Comparison of ENCODE assay signal across 8 cellular contexts in the genomic region with DNA sequence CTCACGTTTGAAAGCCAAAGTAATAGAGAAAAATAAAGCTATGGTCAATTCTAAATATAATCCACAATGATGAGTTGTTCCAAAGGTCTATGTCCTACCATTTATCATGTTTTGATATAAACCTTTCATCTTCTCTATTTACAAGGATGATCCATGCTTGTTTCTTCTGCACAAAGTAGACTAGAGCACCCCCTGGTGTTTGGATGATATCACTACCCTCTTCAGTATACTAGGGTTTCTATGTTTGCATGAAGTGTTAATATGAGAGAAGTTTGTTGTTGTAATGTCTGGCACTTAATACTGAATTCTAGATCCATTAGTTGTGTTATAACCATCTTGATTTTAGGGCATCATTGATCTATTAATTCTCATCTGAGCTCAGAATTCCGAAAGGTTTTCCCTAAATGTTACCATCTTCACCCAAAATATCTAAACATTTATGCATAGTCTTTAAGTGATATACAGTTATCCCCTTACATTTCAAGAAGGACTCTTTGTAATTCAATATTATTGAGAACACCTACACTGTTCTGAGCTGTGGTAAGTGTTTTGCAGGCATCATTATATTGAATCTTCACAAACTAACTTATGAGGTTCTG. TPM values are rescaled to one million over a fixed set of nuclear protein-coding genes. Genes with fewer than 3 reads are reported as not detected.
DNase-seq lines count a peak whose midpoint lies in the region; ATAC-seq and TF ChIP-seq lines count a peak whose summit lies in the region.

No MANE protein-coding gene starts in this region.

- dilution Hi-C loops in mammary epithelial cell (cut with HindIII; ENCODE audit: low sequenced_read_pairs) = no loop called here

- no peak overlapping the region for H2AFZ ChIP-seq in mammary epithelial cell (ENCODE audit: low read depth, low read length)
- H2AFZ ChIP-seq in neural progenitor cell (replicated peaks) = no peak overlapping the region

- no peaks in the 10 kb centered on the region for H3K36me3 Mint-ChIP-seq in CD14-positive monocyte
- no peaks in the 10 kb centered on the region for H3K36me3 Mint-ChIP-seq in neural progenitor cell

- no TSS peak for BruUV-seq in mammary epithelial cell (replicated peaks; lab: Mats Ljungman, UMichigan)

- in situ Hi-C loops in mammary epithelial cell (cut with MboI; ENCODE audit: low sequenced_read_pairs in 2 of 2) = loop anchor here (10.0 kb wide), 2 partner anchors 120 to 150 kb away; no protein-coding TSS in a partner anchor

- H3K9ac ChIP-seq in mammary epithelial cell (ENCODE audit: insufficient read depth, low read length) (no peak overlapping the region), neural progenitor cell (no peak overlapping the region)

- H3K9me3 Mint-ChIP-seq in CD14-positive monocyte (peaks cover 0 to 1% (median 0%) of the 10 kb centered on the region in 7 donors), neural progenitor cell (no peaks in the 10 kb centered on the region)

- no peak overlapping the region for H3K27ac Mint-ChIP-seq in CD14-positive monocyte
- H3K27ac Mint-ChIP-seq in neural progenitor cell = no peak overlapping the region

- DNase-seq in CD14-positive monocyte (ENCODE audit: low spot score) = no peak
- peak; percentile 8 for DNase-seq in NCI-H526 treated with DMSO at 0.1 percent for 48 hours (lab: John Stamatoyannopoulos, UW)
- peak; percentile 52 for DNase-seq in mammary epithelial cell
- DNase-seq in neural progenitor cell (ENCODE audit: low spot score) = peak; percentile 74
- no peak for DNase-seq in NCI-H187 (lab: John Stamatoyannopoulos, UW)
- DNase-seq in stimulated activated CD4-positive, alpha-beta T cell treated with anti-CD3 and anti-CD28 coated beads, Interleukin-2, amount 100 ng/mL, for 48 hours = no peak

- H3K9me3 ChIP-seq in HEK293 (ENCODE audit: control insufficient read depth, insufficient read depth, low read depth, low read length) (no peaks in the 10 kb centered on the region), mammary epithelial cell (replicated peaks; ENCODE audit: insufficient read depth, low read length) (no peaks in the 10 kb centered on the region), neural progenitor cell (ENCODE audit: low read depth) (no peaks in the 10 kb centered on the region)

- CTCF ChIA-PET in HEK293 (lab: Yijun Ruan, JAX) = interaction anchor here (0.5 to 9.4 kb wide), 41 partner anchors 8 to 1700 kb away, joined by 3 to 100 read pairs (median 4); partner anchors contain the start of gene CLDN17
- CTCF ChIA-PET in mammary epithelial cell (lab: Charles Lee; ENCODE audit: low non-redundant PET) = no interaction called here

- H3K79me2 ChIP-seq in mammary epithelial cell (ENCODE audit: insufficient read depth, low read length) (no peaks in the 10 kb centered on the region), neural progenitor cell (ENCODE audit: low read depth) (no peaks in the 10 kb centered on the region)

- WGBS in mammary epithelial cell (ENCODE audit: low coverage, missing lambda C conversion rate) = 26% methylated on average over 2 of the region's 2 CpGs

- no peaks in the 10 kb centered on the region for H3K27me3 ChIP-seq in mammary epithelial cell (ENCODE audit: insufficient read depth, low read length)
- H3K27me3 ChIP-seq in neural progenitor cell = no peaks in the 10 kb centered on the region

- TF ChIP-seq CTCF in CD14-positive monocyte (IDR thresholded peaks at IDR 0.05) = peak; percentile 62
- no peak for TF ChIP-seq CTCF in HEK293 (tag by site-specific recombination; IDR thresholded peaks at IDR 0.05)
- peak; percentile 80 to 86 for TF ChIP-seq CTCF in mammary epithelial cell (conservative IDR thresholded peaks at IDR 0.05 in 1 of 2, IDR thresholded peaks at IDR 0.05 in 1 of 2; ENCODE audit: extremely low read depth in 1 of 2, insufficient read depth in 1 of 2, low read depth in 1 of 2, low read length in 2 of 2)
- TF ChIP-seq CTCF in neural progenitor cell (IDR thresholded peaks at IDR 0.05) = peak; percentile 94

- ATAC-seq in GM21737 (IDR thresholded peaks at IDR 0.05; ENCODE audit: unreplicated experiment) = no peak

- H3K4me1 Mint-ChIP-seq in CD14-positive monocyte = no peaks in the 10 kb centered on the region
- no peaks in the 10 kb centered on the region for H3K4me1 Mint-ChIP-seq in neural progenitor cell

- no peak overlapping the region for H3K4me3 Mint-ChIP-seq in CD14-positive monocyte
- no peak overlapping the region for H3K4me3 Mint-ChIP-seq in neural progenitor cell

- no peaks in the 10 kb centered on the region for H3K27me3 Mint-ChIP-seq in CD14-positive monocyte (ENCODE audit: low read depth in 3 of 3)
- no peaks in the 10 kb centered on the region for H3K27me3 Mint-ChIP-seq in neural progenitor cell (ENCODE audit: insufficient read depth, low read depth)

- H3K4me2 ChIP-seq in mammary epithelial cell (ENCODE audit: insufficient read depth, low read depth, low read length) = no peak overlapping the region
- no peak overlapping the region for H3K4me2 ChIP-seq in neural progenitor cell

- H3K27ac ChIP-seq in HEK293 (ENCODE audit: extremely low read depth, low read depth, low read length) (no peak overlapping the region), mammary epithelial cell (ENCODE audit: insufficient read depth, low read depth, low read length) (no peak overlapping the region), neural progenitor cell (no peak overlapping the region)

- H3K36me3 ChIP-seq in HEK293 (ENCODE audit: control insufficient read depth in 2 of 2, insufficient read depth in 1 of 2, low read length in 2 of 2) (no peaks in the 10 kb centered on the region), mammary epithelial cell (ENCODE audit: insufficient read depth, low read length) (no peaks in the 10 kb centered on the region), neural progenitor cell (no peaks in the 10 kb centered on the region)

- H3F3A ChIP-seq in neural progenitor cell (ENCODE audit: low read depth) = no peaks in the 10 kb centered on the region

- intact Hi-C loops in CD14-positive monocyte (cut with micrococcal nuclease) (no loop called here), mammary epithelial cell (cut with micrococcal nuclease) (loop anchor here (1.0 to 10.0 kb wide), 6 partner anchors 47 to 890 kb away; no protein-coding TSS in a partner anchor)

- H3K4me1 ChIP-seq in HEK293 (ENCODE audit: control insufficient read depth, insufficient read depth, low read length) = no peaks in the 10 kb centered on the region
- H3K4me1 ChIP-seq in mammary epithelial cell (ENCODE audit: insufficient read depth, low read length) = no peaks in the 10 kb centered on the region
- no peaks in the 10 kb centered on the region for H3K4me1 ChIP-seq in neural progenitor cell

- H4K20me1 ChIP-seq in mammary epithelial cell (ENCODE audit: insufficient read depth, low read length) (no peaks in the 10 kb centered on the region), neural progenitor cell (ENCODE audit: low read depth) (no peaks in the 10 kb centered on the region)

- H3K4me3 ChIP-seq in HEK293 (ENCODE audit: low read depth, low read length) (no peak overlapping the region), mammary epithelial cell (replicated peaks in 1 of 3; ENCODE audit: insufficient read depth in 1 of 3, low read depth in 2 of 3, low read length in 3 of 3) (no peak overlapping the region), neural progenitor cell (no peak overlapping the region)

- POLR2A ChIA-PET in HEK293 (lab: Yijun Ruan, JAX) = no interaction called here

TF ChIP-seq in HEK293, 187 proteins besides CTCF, POLR2A, EP300 and RAD21:
- TF ChIP-seq ZNF654 (tag by site-specific recombination; IDR thresholded peaks at IDR 0.05; ENCODE audit: low read depth) (peak; percentile 30), ZBTB48 (tag by site-specific recombination; IDR thresholded peaks at IDR 0.05) (no peak), OVOL3 (tag by site-specific recombination; IDR thresholded peaks at IDR 0.05) (no peak)

RNA-seq across cellular contexts. Expression of gene CLDN8, which starts 21.1 kb away (rescaled TPM):
- polyA plus RNA-seq in CD14-positive monocyte (not detected), mammary epithelial cell (0.06 TPM)
- total RNA-seq in mammary epithelial cell (1 to 10 TPM in 1 of 2 donors, not detected in 1; 1.3 TPM), neural progenitor cell (ENCODE audit: low replicate concordance) (not detected in 2 replicates)
- not detected for polyA minus RNA-seq in mammary epithelial cell

RNA-seq across cellular contexts. Expression of gene CLDN17, which starts 28.2 kb away (rescaled TPM):
- polyA plus RNA-seq in CD14-positive monocyte = not detected
- not detected for total RNA-seq in mammary epithelial cell
- not detected for polyA plus RNA-seq in mammary epithelial cell
- polyA minus RNA-seq in mammary epithelial cell = not detected
- total RNA-seq in neural progenitor cell (ENCODE audit: low replicate concordance) = not detected in 2 replicates

Comparison
In these comparisons a context has a peak if more than half of its experiments do, and no peak if none do; other contexts are left out.
1. DNase-seq: peak in NCI-H526 treated with DMSO at 0.1 percent for 48 hours (single experiment), mammary epithelial cell (single experiment) and neural progenitor cell (single experiment); none in CD14-positive monocyte (single experiment), NCI-H187 (0 of 2) and stimulated activated CD4-positive, alpha-beta T cell treated with anti-CD3 and anti-CD28 coated beads, Interleukin-2, amount 100 ng/mL, for 48 hours (0 of 2).